32 cellular contexts compared by ENCODE assay signal in genomic region chr10:18224626-18225445, GRCh38.
DNase-seq lines count a peak whose midpoint lies in the region; ATAC-seq, FAIRE-seq and TF ChIP-seq lines count a peak whose summit lies in the region.
"Had no signal": no experiment of that assay in that cellular context is flagged by ENCODE, and none has a peak within 500 bp of the region (broad histone marks: within the 10 kb centered on the region; RNA-seq: fewer than 3 reads in every experiment).

No MANE protein-coding gene starts in this region.

- peaks cover 24% of the 10 kb centered on the region for H3K4me1 Mint-ChIP-seq in WTC11
- H3K4me1 Mint-ChIP-seq: activated B cell treated with CpG ODN at 0.5 μM for 24 hours; activated T-helper 17 cell treated with anti-CD3 and anti-CD28 coated beads, Interleukin-2, amount 50 U/mL, for 72 hours; stimulated activated effector memory CD8-positive, alpha-beta T cell treated with anti-CD3 and anti-CD28 coated beads, Interleukin-12 subunit alpha, Interleukin-12 subunit beta, amount 100 ng/mL, for 72 hours had no signal

- no peak overlapping the region for H3K27ac Mint-ChIP-seq in WTC11
- H3K27ac Mint-ChIP-seq: activated B cell treated with CpG ODN at 0.5 μM for 24 hours; activated naive CD8-positive, alpha-beta T cell; activated T-helper 17 cell treated with anti-CD3 and anti-CD28 coated beads, Interleukin-2, amount 50 U/mL, for 72 hours; IgD-negative memory B cell; stimulated activated effector memory CD8-positive, alpha-beta T cell treated with anti-CD3 and anti-CD28 coated beads, Interleukin-12 subunit alpha, Interleukin-12 subunit beta, amount 100 ng/mL, for 72 hours had no signal

- TF ChIP-seq CTCF in D721Med (IDR thresholded peaks at IDR 0.05; ENCODE audit: insufficient read depth, missing control alignments) (no peak), WTC11 (IDR thresholded peaks at IDR 0.05) (no peak), fibroblast of the aortic adventitia (IDR thresholded peaks at IDR 0.05; ENCODE audit: insufficient read depth, low read length) (no peak), ovary (IDR thresholded peaks at IDR 0.05) (no peak)

- peak; percentile 82 for ATAC-seq in WTC11
- ATAC-seq in HG02938 (IDR thresholded peaks at IDR 0.05; ENCODE audit: unreplicated experiment): no peak
- ATAC-seq in GM18873 (IDR thresholded peaks at IDR 0.05; ENCODE audit: low FRiP score, unreplicated experiment): no peak
- ATAC-seq: activated T-helper 17 cell treated with anti-CD3 and anti-CD28 coated beads, Interleukin-2, amount 50 U/mL, for 72 hours; stimulated activated effector memory CD8-positive, alpha-beta T cell treated with anti-CD3 and anti-CD28 coated beads, Interleukin-12 subunit alpha, Interleukin-12 subunit beta, amount 100 ng/mL, for 72 hours had no signal

- peaks cover 7% of the 10 kb centered on the region for H3K4me1 ChIP-seq in ovary (ENCODE audit: insufficient read depth)
- H3K4me1 ChIP-seq: BLaER1, spleen, suprapubic skin, vagina had no signal

- FAIRE-seq in D721Med (lab: Jason Lieb, UNC): peak; percentile 87
- no peak for FAIRE-seq in urothelium cell line (lab: Jason Lieb, UNC)
- FAIRE-seq: frontal cortex, kidney had no signal

- no peaks in the 10 kb centered on the region for H3K36me3 ChIP-seq in ovary
- H3K36me3 ChIP-seq: BLaER1, spleen, suprapubic skin, vagina had no signal

- H3K4me3 ChIP-seq in fibroblast of the aortic adventitia (ENCODE audit: low read depth, low read length) (no peak overlapping the region), ovary (no peak overlapping the region)
- H3K4me3 ChIP-seq: BLaER1, spleen, suprapubic skin, vagina had no signal

- H3K9me3 Mint-ChIP-seq in WTC11: no peaks in the 10 kb centered on the region
- H3K9me3 Mint-ChIP-seq: activated B cell treated with CpG ODN at 0.5 μM for 24 hours; activated T-helper 17 cell treated with anti-CD3 and anti-CD28 coated beads, Interleukin-2, amount 50 U/mL, for 72 hours; stimulated activated effector memory CD8-positive, alpha-beta T cell treated with anti-CD3 and anti-CD28 coated beads, Interleukin-12 subunit alpha, Interleukin-12 subunit beta, amount 100 ng/mL, for 72 hours had no signal

- H3K27ac ChIP-seq in ovary: peak overlapping the region; percentile 36 to 78
- H3K27ac ChIP-seq: BLaER1, spleen, suprapubic skin, vagina had no signal

- peak; percentile 29 for TF ChIP-seq EP300 in ovary (IDR thresholded peaks at IDR 0.05)

- H3K27me3 Mint-ChIP-seq in WTC11 (ENCODE audit: low read depth): no peaks in the 10 kb centered on the region
- H3K27me3 Mint-ChIP-seq: activated naive CD8-positive, alpha-beta T cell had no signal

- no peaks in the 10 kb centered on the region for H3K36me3 Mint-ChIP-seq in WTC11
- H3K36me3 Mint-ChIP-seq: activated naive CD8-positive, alpha-beta T cell; IgD-negative memory B cell; stimulated activated effector memory CD8-positive, alpha-beta T cell treated with anti-CD3 and anti-CD28 coated beads, Interleukin-12 subunit alpha, Interleukin-12 subunit beta, amount 100 ng/mL, for 72 hours had no signal

- CTCF ChIA-PET in WTC11 (lab: Charles Lee): interaction anchor here (0.6 to 1.8 kb wide), 6 partner anchors 9 to 1132 kb away, joined by 3 to 9 read pairs (median 3); no protein-coding TSS in a partner anchor

- POLR2A ChIA-PET in WTC11 (lab: Charles Lee): no interaction called here

- no peaks in the 10 kb centered on the region for H3K9me3 ChIP-seq in ovary
- H3K9me3 ChIP-seq: BLaER1, spleen, suprapubic skin, vagina had no signal

- intact Hi-C loops in ovary (cut with DNase I): loop anchor here in 1 of 4 donors (5.0 to 10.0 kb wide), 2 partner anchors 100 to 378 kb away; no protein-coding TSS in a partner anchor

- DNase-seq in D721Med (ENCODE audit: insufficient read length, low spot score) (no peak), WTC11 (ENCODE audit: low spot score) (peak; percentile 27), fibroblast of the aortic adventitia (ENCODE audit: low read depth) (peak; percentile 60), ovary (peak in 4 of 5 donors; percentile 46 to 81 (median 68)), NOMO-1 treated with dmso at 0.1 percent for 144 hours (lab: John Stamatoyannopoulos, UW; ENCODE audit: unreplicated experiment) (no peak), urothelium cell line (ENCODE audit: low spot score) (no peak)
- DNase-seq: ACHN; activated B cell treated with CpG ODN at 0.5 μM for 24 hours; activated CD4-positive, alpha-beta T cell treated with anti-CD3 and anti-CD28 coated beads, Interleukin-2, amount 50 U/mL, for 48 hours; activated CD8-positive, alpha-beta memory T cell treated with anti-CD3 and anti-CD28 coated beads, Interleukin-2, amount 50 U/mL, for 4 hours; COR-L47; DND-41; hippocampal formation; kidney; NCI-H1105 treated with DMSO at 0.1 percent for 48 hours; NCI-H2081; NCI-H345; NCI-H748 treated with DMSO at 0.1 percent for 48 hours; retina; spleen; stimulated activated CD4-positive, alpha-beta T cell treated with anti-CD3 and anti-CD28 coated beads, Interleukin-2, amount 100 ng/mL, for 48 hours; T-helper 9 cell had no signal

- 64 to 69% (median 67%) methylated on average over 12 of the region's 12 CpGs for WGBS in ovary, 3 donors

- no peak overlapping the region for H3K4me3 Mint-ChIP-seq in WTC11
- H3K4me3 Mint-ChIP-seq: activated B cell treated with CpG ODN at 0.5 μM for 24 hours; activated naive CD8-positive, alpha-beta T cell; activated T-helper 17 cell treated with anti-CD3 and anti-CD28 coated beads, Interleukin-2, amount 50 U/mL, for 72 hours; IgD-negative memory B cell; stimulated activated effector memory CD8-positive, alpha-beta T cell treated with anti-CD3 and anti-CD28 coated beads, Interleukin-12 subunit alpha, Interleukin-12 subunit beta, amount 100 ng/mL, for 72 hours had no signal

- no peak for TF ChIP-seq POLR2A in ovary (IDR thresholded peaks at IDR 0.05)

- no peaks in the 10 kb centered on the region for H3K27me3 ChIP-seq in ovary
- H3K27me3 ChIP-seq: BLaER1, spleen, vagina had no signal

TF ChIP-seq in WTC11, 78 proteins besides CTCF, POLR2A, EP300 and RAD21:
- TF ChIP-seq NR2C2 (CRISPR knock-in tag; IDR thresholded peaks at IDR 0.05): no peak
- no peak for TF ChIP-seq ZMAT4 (CRISPR knock-in tag; IDR thresholded peaks at IDR 0.05)
- no peak for TF ChIP-seq CREM (CRISPR knock-in tag; IDR thresholded peaks at IDR 0.05)
- TF ChIP-seq OVOL2 (CRISPR knock-in tag; IDR thresholded peaks at IDR 0.05; ENCODE audit: borderline replicate concordance): no peak
- TF ChIP-seq ZNF423 (CRISPR knock-in tag; IDR thresholded peaks at IDR 0.05): no peak
- TF ChIP-seq SOX15 (CRISPR knock-in tag; IDR thresholded peaks at IDR 0.05): no peak
TF ChIP-seq in WTC11: peak in this region for 0.

Comparison
In these comparisons a context has a peak if more than half of its experiments do, and no peak if none do; other contexts are left out.
1. DNase-seq: peak in WTC11 (single experiment), fibroblast of the aortic adventitia (single experiment) and ovary (4 of 5); none in D721Med (single experiment), NOMO-1 treated with dmso at 0.1 percent for 144 hours (single experiment) and urothelium cell line (single experiment).